ENCODE assay signal across 9 cellular contexts in genomic region chr5:9653811-9654210, GRCh38. TPM values are rescaled to one million over a fixed set of nuclear protein-coding genes. Genes with fewer than 3 reads are reported as not detected.
A peak's percentile ranks its signal among the peaks of the same experiment; 100 is the strongest.
DNase-seq lines count a peak whose midpoint lies in the region; ATAC-seq and TF ChIP-seq lines count a peak whose summit lies in the region.
"Had no signal": no experiment of that assay in that cellular context is flagged by ENCODE, and none has a peak within 500 bp of the region (broad histone marks: within the 10 kb centered on the region; RNA-seq: fewer than 3 reads in every experiment).

No MANE protein-coding gene starts in this region.

- peak overlapping the region; percentile 57 for H3K27ac ChIP-seq in osteoblast (ENCODE audit: low read depth, low read length)

- no peaks in the 10 kb centered on the region for H4K20me1 ChIP-seq in osteoblast (ENCODE audit: insufficient read depth, low read length)

- ATAC-seq in GM18873 (IDR thresholded peaks at IDR 0.05; ENCODE audit: low FRiP score, unreplicated experiment) (peak; percentile 96), HG02970 (IDR thresholded peaks at IDR 0.05; ENCODE audit: low FRiP score, unreplicated experiment) (peak; percentile 55), GM19324 (IDR thresholded peaks at IDR 0.05; ENCODE audit: low FRiP score, unreplicated experiment) (no peak)

- H3K9me3 ChIP-seq in osteoblast (ENCODE audit: low read depth, low read length): no peaks in the 10 kb centered on the region

- peak; percentile 89 for DNase-seq in amniotic stem cell (lab: John Stamatoyannopoulos, UW)
- peak; percentile 76 for DNase-seq in osteoblast (ENCODE audit: insufficient read length, low spot score, missing footprints)
- no peak for DNase-seq in germinal center (ENCODE audit: low spot score)
- no peak for DNase-seq in DMS114 treated with DMSO at 0.1 percent for 48 hours (lab: John Stamatoyannopoulos, UW; ENCODE audit: unreplicated experiment)
- no peak for DNase-seq in stimulated activated CD4-positive, alpha-beta T cell treated with anti-CD3 and anti-CD28 coated beads, Interleukin-2, amount 100 ng/mL, for 48 hours

- no peak overlapping the region for H3K4me3 ChIP-seq in osteoblast (ENCODE audit: insufficient read depth, low read length)

- H3K36me3 ChIP-seq in osteoblast (ENCODE audit: insufficient read depth, low read length): no peaks in the 10 kb centered on the region

- no peak for TF ChIP-seq CTCF in osteoblast (IDR thresholded peaks at IDR 0.05; ENCODE audit: extremely low read depth, low read depth, low read length)

- no peaks in the 10 kb centered on the region for H3K79me2 ChIP-seq in osteoblast (ENCODE audit: insufficient read depth, low read length)

- peak overlapping the region; percentile 44 for H3K4me2 ChIP-seq in osteoblast (ENCODE audit: insufficient read depth, low read length)

- H3K27me3 ChIP-seq in osteoblast (ENCODE audit: insufficient read depth, low read length): no peaks in the 10 kb centered on the region

- H3K4me1 ChIP-seq in osteoblast (ENCODE audit: insufficient read depth, low read length): peaks cover 6% of the 10 kb centered on the region

- H2AFZ ChIP-seq in osteoblast (ENCODE audit: low read length): no peak overlapping the region

RNA-seq across cellular contexts. Expression of gene TAS2R1, which starts 23.7 kb away (rescaled TPM):
- total RNA-seq in osteoblast: not detected in 2 replicates
- total RNA-seq: subcutaneous adipose tissue had no signal

Comparison
In these comparisons a context has a peak if more than half of its experiments do, and no peak if none do; other contexts are left out.
1. DNase-seq: peak in amniotic stem cell (single experiment) and osteoblast (single experiment); none in germinal center (single experiment), DMS114 treated with DMSO at 0.1 percent for 48 hours (single experiment) and stimulated activated CD4-positive, alpha-beta T cell treated with anti-CD3 and anti-CD28 coated beads, Interleukin-2, amount 100 ng/mL, for 48 hours (0 of 2).